24 cellular contexts compared by ENCODE assay signal in genomic region chr5:91166040-91166807, GRCh38.
DNase-seq lines count a peak whose midpoint lies in the region; ATAC-seq, FAIRE-seq and TF ChIP-seq lines count a peak whose summit lies in the region.
"Had no signal": no experiment of that assay in that cellular context is flagged by ENCODE, and none has a peak within 500 bp of the region (broad histone marks: within the 10 kb centered on the region; RNA-seq: fewer than 3 reads in every experiment).

No MANE protein-coding gene starts in this region.

- POLR2A ChIA-PET in BJ (lab: Charles Lee) = no interaction called here

- no peak for TF ChIP-seq CTCF in BJ (IDR thresholded peaks at IDR 0.05; ENCODE audit: insufficient read depth, low read depth, low read length)
- no peak for TF ChIP-seq CTCF in bronchial epithelial cell (IDR thresholded peaks at IDR 0.05; ENCODE audit: insufficient read depth, low read length, severe bottlenecking)
- no peak for TF ChIP-seq CTCF in endodermal cell (conservative IDR thresholded peaks at IDR 0.05)

- FAIRE-seq in bronchial epithelial cell (lab: Jason Lieb, UNC) = no peak
- FAIRE-seq: GM18507, urothelium cell line had no signal

- H3K36me3 ChIP-seq in BJ (ENCODE audit: control insufficient read depth, insufficient read depth, low read length) (no peaks in the 10 kb centered on the region), bronchial epithelial cell (ENCODE audit: control insufficient read depth, insufficient read depth, low read length) (no peaks in the 10 kb centered on the region), endodermal cell (ENCODE audit: control insufficient read depth, insufficient read depth, low read length) (no peaks in the 10 kb centered on the region)
- H3K36me3 ChIP-seq: colonic mucosa, ovary, sigmoid colon had no signal

- H3K9ac ChIP-seq in endodermal cell (ENCODE audit: extremely low read depth, low read length, poor library complexity, severe bottlenecking) = no peak overlapping the region

- DNase-seq in BJ (ENCODE audit: low read depth) (peak; percentile 31), NCI-H226 (peak; percentile 65), bronchial epithelial cell (ENCODE audit: low read depth) (peak; percentile 60), iris pigment epithelial cell (ENCODE audit: low read depth) (peak; percentile 85), endodermal cell (no peak)
- DNase-seq in activated CD4-positive, CD25-positive, alpha-beta regulatory T cell (lab: John Stamatoyannopoulos, UW) = no peak
- no peak for DNase-seq in activated CD4-positive, CD25-positive, alpha-beta regulatory T cell treated with anti-CD3 and anti-CD28 coated beads, Interleukin-2, amount 50 U/mL, for 72 hours
- DNase-seq: activated effector memory CD4-positive, alpha-beta T cell treated with anti-CD3 and anti-CD28 coated beads, Interleukin-2, amount 50 U/mL, for 16 hours; amygdala; colonic mucosa; DND-41; H9; head of caudate nucleus; NCI-H1092; NCI-H2107; NCI-H524; ovary; SIG-M5; sigmoid colon; stimulated activated CD4-positive, alpha-beta T cell treated with anti-CD3 and anti-CD28 coated beads, Interleukin-2, amount 100 ng/mL, for 24 hours had no signal

- peaks cover 11% of the 10 kb centered on the region for H3K4me1 Mint-ChIP-seq in endodermal cell

- no peaks in the 10 kb centered on the region for H3K36me3 Mint-ChIP-seq in endodermal cell (ENCODE audit: low read depth)

- H3K9me3 ChIP-seq in endodermal cell (ENCODE audit: control insufficient read depth, low read length) = no peaks in the 10 kb centered on the region
- H3K9me3 ChIP-seq: colonic mucosa, ovary, sigmoid colon had no signal

- H3K27me3 Mint-ChIP-seq in endodermal cell (ENCODE audit: insufficient read depth) = no peaks in the 10 kb centered on the region

- H3K9me3 Mint-ChIP-seq in endodermal cell = no peaks in the 10 kb centered on the region
- H3K9me3 Mint-ChIP-seq: H9 had no signal

- no peak for ATAC-seq in HG02981 (IDR thresholded peaks at IDR 0.05; ENCODE audit: unreplicated experiment)

- WGBS in endodermal cell (ENCODE audit: insufficient coverage in 1 of 2, insufficient read length in 1 of 2), 2 experiments = 94 to 100% methylated on average over 1 to 3 of the region's 3 CpGs

- no peak overlapping the region for H3K27ac Mint-ChIP-seq in endodermal cell
- H3K27ac Mint-ChIP-seq: H9 had no signal

- no peaks in the 10 kb centered on the region for H3K4me1 ChIP-seq in endodermal cell (ENCODE audit: control insufficient read depth, insufficient read depth, low read length)
- H3K4me1 ChIP-seq: colonic mucosa had no signal

- H3K27me3 ChIP-seq in BJ (ENCODE audit: control insufficient read depth, insufficient read depth, low read length) = no peaks in the 10 kb centered on the region
- no peaks in the 10 kb centered on the region for H3K27me3 ChIP-seq in bronchial epithelial cell (ENCODE audit: control insufficient read depth, insufficient read depth, low read length)
- no peaks in the 10 kb centered on the region for H3K27me3 ChIP-seq in endodermal cell (ENCODE audit: control insufficient read depth, insufficient read depth, low read length, poor library complexity, severe bottlenecking)
- H3K27me3 ChIP-seq: colonic mucosa, ovary, sigmoid colon had no signal

- no peak overlapping the region for H3K4me3 Mint-ChIP-seq in endodermal cell
- H3K4me3 Mint-ChIP-seq: H9 had no signal

- CTCF ChIA-PET in BJ (lab: Yijun Ruan, JAX) = no interaction called here

- no peak overlapping the region for H3K27ac ChIP-seq in endodermal cell (ENCODE audit: low read depth, low read length)
- H3K27ac ChIP-seq: colonic mucosa, ovary had no signal

- no peak overlapping the region for H3K4me3 ChIP-seq in BJ (ENCODE audit: low read depth, low read length)
- no peak overlapping the region for H3K4me3 ChIP-seq in bronchial epithelial cell (ENCODE audit: low read depth, low read length)
- H3K4me3 ChIP-seq in endodermal cell (ENCODE audit: low read length) = no peak overlapping the region
- H3K4me3 ChIP-seq: colonic mucosa, lung, ovary, sigmoid colon had no signal

Comparison
In these comparisons a context has a peak if more than half of its experiments do, and no peak if none do; other contexts are left out.
1. DNase-seq: peak in BJ (single experiment), NCI-H226 (single experiment), bronchial epithelial cell (single experiment) and iris pigment epithelial cell (single experiment); none in activated CD4-positive, CD25-positive, alpha-beta regulatory T cell (0 of 4), endodermal cell (single experiment) and activated CD4-positive, CD25-positive, alpha-beta regulatory T cell treated with anti-CD3 and anti-CD28 coated beads, Interleukin-2, amount 50 U/mL, for 72 hours (single experiment).